In genomic region chr10:72081772-72082590, GRCh38 we compare ENCODE assay signal across 10 cellular contexts. TPM values are rescaled to one million over a fixed set of nuclear protein-coding genes. Genes with fewer than 3 reads are reported as not detected.
DNase-seq lines count a peak whose midpoint lies in the region; ATAC-seq and TF ChIP-seq lines count a peak whose summit lies in the region.
"Had no signal": no experiment of that assay in that cellular context is flagged by ENCODE, and none has a peak within 500 bp of the region (broad histone marks: within the 10 kb centered on the region; RNA-seq: fewer than 3 reads in every experiment).

No MANE protein-coding gene starts in this region.

- H3K9me3 ChIP-seq in thyroid gland, result no peaks in the 10 kb centered on the region

- POLR2A ChIA-PET in activated CD8-positive, alpha-beta T cell treated with anti-CD3 and anti-CD28 coated beads for 36 hours (lab: Charles Lee), result interaction anchor here (1.2 to 1.9 kb wide), 3 partner anchors 12 to 193 kb away, joined by 3 to 6 read pairs (median 5); partner anchors contain the start of genes ANAPC16 and ASCC1

- H3K27ac Mint-ChIP-seq in activated naive CD4-positive, alpha-beta T cell treated with anti-CD3 and anti-CD28 coated beads, Interleukin-2, amount 10 ng/mL, durations not matched to agents 7 days and 5 days, result peak overlapping the region; percentile 70
- H3K27ac Mint-ChIP-seq in activated CD8-positive, alpha-beta T cell treated with anti-CD3 and anti-CD28 coated beads for 36 hours, result peak overlapping the region; percentile 95
- H3K27ac Mint-ChIP-seq in immature natural killer cell, result peak overlapping the region; percentile 16 to 95 (median 70)

- no peak overlapping the region for H3K4me3 ChIP-seq in thyroid gland (replicated peaks in 1 of 3)

- no peak overlapping the region for H3K4me3 Mint-ChIP-seq in activated naive CD4-positive, alpha-beta T cell treated with anti-CD3 and anti-CD28 coated beads, Interleukin-2, amount 10 ng/mL, durations not matched to agents 7 days and 5 days
- H3K4me3 Mint-ChIP-seq in activated CD8-positive, alpha-beta T cell treated with anti-CD3 and anti-CD28 coated beads for 36 hours, result peak overlapping the region; percentile 33
- H3K4me3 Mint-ChIP-seq in immature natural killer cell, result peak overlapping the region in 2 of 5 donors; percentile 38 to 88

- no peak overlapping the region for H3K27ac ChIP-seq in thyroid gland

- 69 to 72% methylated on average over 14 of the region's 14 CpGs for WGBS in thyroid gland, 2 donors

- no peak for TF ChIP-seq CTCF in activated CD8-positive, alpha-beta T cell treated with anti-CD3 and anti-CD28 coated beads for 36 hours (IDR thresholded peaks at IDR 0.05)
- TF ChIP-seq CTCF in thyroid gland (IDR thresholded peaks at IDR 0.05), result no peak

- H3K4me1 Mint-ChIP-seq in activated naive CD4-positive, alpha-beta T cell treated with anti-CD3 and anti-CD28 coated beads, Interleukin-2, amount 10 ng/mL, durations not matched to agents 7 days and 5 days, result peaks cover 90% of the 10 kb centered on the region
- H3K4me1 Mint-ChIP-seq in activated CD8-positive, alpha-beta T cell treated with anti-CD3 and anti-CD28 coated beads for 36 hours (ENCODE audit: low read depth), result peaks cover 87% of the 10 kb centered on the region
- H3K4me1 Mint-ChIP-seq in immature natural killer cell, result peaks cover 80 to 88% of the 10 kb centered on the region in 2 donors

- CTCF ChIA-PET in activated naive CD4-positive, alpha-beta T cell treated with anti-CD3 and anti-CD28 coated beads, Interleukin-2, amount 10 ng/mL, durations not matched to agents 7 days and 5 days (lab: Charles Lee), result no interaction called here
- CTCF ChIA-PET in activated CD8-positive, alpha-beta T cell treated with anti-CD3 and anti-CD28 coated beads for 36 hours (lab: Charles Lee), result interaction anchor here (0.8 to 0.9 kb wide), 2 partner anchors 13 to 40 kb away, joined by 3 read pairs; no protein-coding TSS in a partner anchor

- TF ChIP-seq POLR2A in thyroid gland (IDR thresholded peaks at IDR 0.05), result no peak

- H3K36me3 ChIP-seq in thyroid gland, result no peaks in the 10 kb centered on the region

- H3K27me3 Mint-ChIP-seq in activated naive CD4-positive, alpha-beta T cell treated with anti-CD3 and anti-CD28 coated beads, Interleukin-2, amount 10 ng/mL, durations not matched to agents 7 days and 5 days, result no peaks in the 10 kb centered on the region
- no peaks in the 10 kb centered on the region for H3K27me3 Mint-ChIP-seq in activated CD8-positive, alpha-beta T cell treated with anti-CD3 and anti-CD28 coated beads for 36 hours
- H3K27me3 Mint-ChIP-seq in immature natural killer cell (ENCODE audit: low read depth in 3 of 3), result peaks cover 18 to 32% (median 26%) of the 10 kb centered on the region in 3 donors

- DNase-seq in activated naive CD4-positive, alpha-beta T cell treated with anti-CD3 and anti-CD28 coated beads, Interleukin-2, amount 10 ng/mL, durations not matched to agents 7 days and 5 days, result peak; percentile 19
- DNase-seq in activated naive CD4-positive, alpha-beta T cell (lab: John Stamatoyannopoulos, UW), result no peak
- no peak for DNase-seq in activated CD8-positive, alpha-beta T cell treated with anti-CD3 and anti-CD28 coated beads for 36 hours
- DNase-seq in immature natural killer cell (no peak), thyroid gland (peak; percentile 63 to 68), foreskin melanocyte (no peak), NCI-H187 (lab: John Stamatoyannopoulos, UW) (no peak)
- DNase-seq: amniotic stem cell, nucleus accumbens had no signal

- peaks cover 76% of the 10 kb centered on the region for H3K36me3 Mint-ChIP-seq in activated naive CD4-positive, alpha-beta T cell treated with anti-CD3 and anti-CD28 coated beads, Interleukin-2, amount 10 ng/mL, durations not matched to agents 7 days and 5 days
- peaks cover 49% of the 10 kb centered on the region for H3K36me3 Mint-ChIP-seq in activated CD8-positive, alpha-beta T cell treated with anti-CD3 and anti-CD28 coated beads for 36 hours (ENCODE audit: low read depth)
- H3K36me3 Mint-ChIP-seq in immature natural killer cell, result peaks cover 0 to 6% (median 4%) of the 10 kb centered on the region in 3 donors

- intact Hi-C loops in activated CD8-positive, alpha-beta T cell treated with anti-CD3 and anti-CD28 coated beads for 36 hours (cut with micrococcal nuclease), result loop anchor here (10.0 kb wide), 1 partner anchor 253 kb away; no protein-coding TSS in a partner anchor
- intact Hi-C loops in thyroid gland (cut with DNase I), result no loop called here

- H3K9me3 Mint-ChIP-seq in activated naive CD4-positive, alpha-beta T cell treated with anti-CD3 and anti-CD28 coated beads, Interleukin-2, amount 10 ng/mL, durations not matched to agents 7 days and 5 days, result no peaks in the 10 kb centered on the region
- no peaks in the 10 kb centered on the region for H3K9me3 Mint-ChIP-seq in activated CD8-positive, alpha-beta T cell treated with anti-CD3 and anti-CD28 coated beads for 36 hours
- H3K9me3 Mint-ChIP-seq in immature natural killer cell, result no peaks in the 10 kb centered on the region

- H3K27me3 ChIP-seq in thyroid gland, result no peaks in the 10 kb centered on the region

- H3K4me1 ChIP-seq in thyroid gland, result peaks cover 0 to under 1% of the 10 kb centered on the region in 2 donors

- no peak for ATAC-seq in activated CD8-positive, alpha-beta T cell treated with anti-CD3 and anti-CD28 coated beads for 36 hours
- ATAC-seq in HG02870 (IDR thresholded peaks at IDR 0.05; ENCODE audit: unreplicated experiment), result no peak

RNA-seq across cellular contexts. Expression of gene SPOCK2, which starts 6.4 kb away (rescaled TPM):
- 100 to 1,000 TPM; 134 to 135 TPM for total RNA-seq in activated CD8-positive, alpha-beta T cell treated with anti-CD3 and anti-CD28 coated beads for 36 hours
- polyA plus RNA-seq in immature natural killer cell, result 10 to 100 TPM; 58.8 to 86.0 (median 69.0) TPM
- 10 to 100 TPM in 3 of 4 donors, 1 to 10 TPM in 1; 4.3 to 17.6 (median 13.5) TPM for total RNA-seq in thyroid gland

Comparison
In these comparisons a context has a peak if more than half of its experiments do, and no peak if none do; other contexts are left out.
1. DNase-seq: peak in activated naive CD4-positive, alpha-beta T cell treated with anti-CD3 and anti-CD28 coated beads, Interleukin-2, amount 10 ng/mL, durations not matched to agents 7 days and 5 days (single experiment) and thyroid gland (2 of 2); none in activated naive CD4-positive, alpha-beta T cell (0 of 4), activated CD8-positive, alpha-beta T cell treated with anti-CD3 and anti-CD28 coated beads for 36 hours (single experiment), immature natural killer cell (0 of 3), foreskin melanocyte (single experiment) and NCI-H187 (0 of 2).
2. RNA of gene SPOCK2, which starts 6.4 kb away (total RNA-seq): 134 to 135 TPM in activated CD8-positive, alpha-beta T cell treated with anti-CD3 and anti-CD28 coated beads for 36 hours; 4.3 to 17.6 TPM in thyroid gland; every median in the first group is over 4 times any median in the second.
3. Peak in every context shown above with its lines, with median percentiles within 50 percentile points of each other: H3K27ac Mint-ChIP-seq.